In genomic region chr3:141094851-141095545, GRCh38 we compare ENCODE assay signal across 7 cellular contexts. TPM values are rescaled to one million over a fixed set of nuclear protein-coding genes. Genes with fewer than 3 reads are reported as not detected.
A peak's percentile ranks its signal among the peaks of the same experiment; 100 is the strongest.
DNase-seq lines count a peak whose midpoint lies in the region; ATAC-seq and TF ChIP-seq lines count a peak whose summit lies in the region.

No MANE protein-coding gene starts in this region.

- no peak overlapping the region for H4K91ac ChIP-seq in mesenchymal stem cell (ENCODE audit: low read length)

- 88% methylated on average over 20 of the region's 23 CpGs for WGBS in mesenchymal stem cell

- peaks cover 37% of the 10 kb centered on the region for H3K4me1 Mint-ChIP-seq in type B pancreatic cell (ENCODE audit: unreplicated experiment)

- no peak overlapping the region for H2AFZ ChIP-seq in mesenchymal stem cell (ENCODE audit: low read depth, low read length)

- no peak overlapping the region for H2BK5ac ChIP-seq in mesenchymal stem cell (ENCODE audit: low read depth, low read length, poor library complexity, severe bottlenecking)

- no peak overlapping the region for H3K14ac ChIP-seq in mesenchymal stem cell (ENCODE audit: low read length in 2 of 2)

- no peak overlapping the region for H2BK15ac ChIP-seq in mesenchymal stem cell (ENCODE audit: low read depth, poor library complexity, severe bottlenecking)

- ATAC-seq in GM21423 (IDR thresholded peaks at IDR 0.05; ENCODE audit: unreplicated experiment) (no peak), HG02852 (IDR thresholded peaks at IDR 0.05; ENCODE audit: unreplicated experiment) (no peak)

- H3K4me2 ChIP-seq in mesenchymal stem cell (ENCODE audit: low read length, poor library complexity, severe bottlenecking), result no peak overlapping the region

- DNase-seq in NCI-H146 treated with DMSO at 0.1 percent for 48 hours (lab: John Stamatoyannopoulos, UW; ENCODE audit: unreplicated experiment) (peak; percentile 68), dedifferentiated amniotic fluid mesenchymal stem cell (ENCODE audit: extremely low spot score) (peak; percentile 76), mesenchymal stem cell (peak; percentile 41), type B pancreatic cell (ENCODE audit: extremely low spot score, unreplicated experiment) (no peak), CD1c-positive myeloid dendritic cell (ENCODE audit: extremely low spot score) (no peak)

- peaks cover 11% of the 10 kb centered on the region for H3K4me1 ChIP-seq in mesenchymal stem cell (ENCODE audit: control insufficient read depth, insufficient read depth, low read depth, low read length)

- no peak overlapping the region for H4K8ac ChIP-seq in mesenchymal stem cell (ENCODE audit: low read length)

- H3K36me3 ChIP-seq in mesenchymal stem cell (ENCODE audit: control insufficient read depth in 1 of 2, insufficient read depth in 2 of 2, low read depth in 1 of 2, low read length in 2 of 2), result no peaks in the 10 kb centered on the region

- peaks cover 3 to 29% of the 10 kb centered on the region in 2 experiments for H3K27me3 ChIP-seq in mesenchymal stem cell (ENCODE audit: control insufficient read depth in 1 of 2, insufficient read depth in 1 of 2, low read length in 2 of 2)

- H2BK12ac ChIP-seq in mesenchymal stem cell (ENCODE audit: low read length in 2 of 2), result no peak overlapping the region

- H3K4me3 ChIP-seq in mesenchymal stem cell (ENCODE audit: insufficient read depth in 1 of 2, low read depth in 1 of 2, low read length in 2 of 2), result peak overlapping the region in 1 of 2 experiments; percentile 65

- H3K18ac ChIP-seq in mesenchymal stem cell (ENCODE audit: low read depth in 1 of 2, low read length in 2 of 2), result no peak overlapping the region

- TF ChIP-seq CTCF in type B pancreatic cell (conservative IDR thresholded peaks at IDR 0.05), result no peak

- H2AK5ac ChIP-seq in mesenchymal stem cell (ENCODE audit: low read length, severe bottlenecking), result no peak overlapping the region

- H3K79me1 ChIP-seq in mesenchymal stem cell (replicated peaks; ENCODE audit: low read length, poor library complexity, severe bottlenecking), result no peaks in the 10 kb centered on the region

- H3K4ac ChIP-seq in mesenchymal stem cell (ENCODE audit: low read depth in 1 of 2, low read length in 2 of 2), result no peak overlapping the region

- H3K27ac ChIP-seq in mesenchymal stem cell (ENCODE audit: low read length, poor library complexity, severe bottlenecking), result no peak overlapping the region

- H3K27ac Mint-ChIP-seq in type B pancreatic cell, result peak overlapping the region; percentile 51

- no peaks in the 10 kb centered on the region for H3K9me3 ChIP-seq in mesenchymal stem cell (ENCODE audit: control insufficient read depth, low read length)

- H3K23ac ChIP-seq in mesenchymal stem cell (ENCODE audit: low read length in 2 of 2), result peak overlapping the region in 1 of 2 experiments; percentile 9

- peaks cover 3% of the 10 kb centered on the region for H3K36me3 Mint-ChIP-seq in type B pancreatic cell

- H3K4me3 Mint-ChIP-seq in type B pancreatic cell, result peak overlapping the region; percentile 57

- peaks cover 1% of the 10 kb centered on the region for H3K9me3 Mint-ChIP-seq in type B pancreatic cell

- H3K9ac ChIP-seq in mesenchymal stem cell (ENCODE audit: low read length), result peak overlapping the region; percentile 72

- no peak overlapping the region for H2BK120ac ChIP-seq in mesenchymal stem cell (ENCODE audit: low read depth, low read length)

- no peaks in the 10 kb centered on the region for H3K27me3 Mint-ChIP-seq in type B pancreatic cell

RNA-seq across cellular contexts. Expression of gene SPSB4, which starts 43.9 kb away (rescaled TPM):
- polyA plus RNA-seq in mesenchymal stem cell (2013, experiment 1 of 2), result not detected
- not detected for polyA plus RNA-seq in mesenchymal stem cell (2013, experiment 2 of 2)
- total RNA-seq in type B pancreatic cell (ENCODE audit: low replicate concordance), result 4.7 and 23.8 TPM in 2 replicates

Comparison
In these comparisons a context has a peak if more than half of its experiments do, and no peak if none do; other contexts are left out.
1. DNase-seq: peak in NCI-H146 treated with DMSO at 0.1 percent for 48 hours (single experiment), dedifferentiated amniotic fluid mesenchymal stem cell (single experiment) and mesenchymal stem cell (single experiment); none in type B pancreatic cell (single experiment) and CD1c-positive myeloid dendritic cell (single experiment).